In genomic region chr16:10015397-10015796, GRCh38 we compare ENCODE assay signal across 27 cellular contexts.
"Had no signal": no experiment of that assay in that cellular context is flagged by ENCODE, and none has a peak within 500 bp of the region (broad histone marks: within the 10 kb centered on the region; RNA-seq: fewer than 3 reads in every experiment).

No MANE protein-coding gene starts in this region.

- FAIRE-seq: urothelium cell line had no signal

- ATAC-seq: stimulated activated effector memory CD8-positive, alpha-beta T cell treated with anti-CD3 and anti-CD28 coated beads, Interleukin-12 subunit alpha, Interleukin-12 subunit beta, amount 100 ng/mL, for 72 hours; stimulated activated memory B cell treated with anti-CD40 and anti-IgM and Interleukin-4, amounts not matched to agents 10 μg/mL and 1 μg/mL and 100 μg/mL, for 72 hours; stimulated activated naive B cell treated with anti-CD40 and anti-IgM and Interleukin-4, amounts not matched to agents 10 μg/mL and 1 μg/mL and 100 μg/mL, for 72 hours; stimulated activated naive CD8-positive, alpha-beta T cell treated with anti-CD3 and anti-CD28 coated beads, Interleukin-15, amount 100 ng/mL, for 72 hours; stimulated activated naive CD8-positive, alpha-beta T cell treated with anti-CD3 and anti-CD28 coated beads, Interleukin-15, Interleukin-2, amounts not matched to agents 100 U/mL and 50 U/mL, for 24 hours; upper lobe of right lung had no signal

- DNase-seq: stimulated activated CD4-positive, alpha-beta T cell treated with anti-CD3 and anti-CD28 coated beads, Interleukin-2, amount 100 ng/mL, for 48 hours; stimulated activated CD4-positive, alpha-beta T cell treated with anti-CD3 and anti-CD28 coated beads, Interleukin-4, amount 100 ng/mL, for 1 hour; stimulated activated CD4-positive, alpha-beta T cell treated with anti-CD3 and anti-CD28 coated beads, Interleukin-4, amount 100 ng/mL, for 24 hours; stimulated activated CD4-positive, alpha-beta T cell treated with anti-CD3 and anti-CD28 coated beads, Interleukin-4, amount 100 ng/mL, for 4 hours; stimulated activated CD8-positive, alpha-beta memory T cell treated with anti-CD3 and anti-CD28 coated beads, Interleukin-4, amount 100 ng/mL, for 48 hours; stimulated activated naive B cell treated with anti-CD40 and anti-IgM and Interleukin-4, amounts not matched to agents 10 μg/mL and 1 μg/mL and 100 μg/mL, for 72 hours; stimulated activated naive CD4-positive, alpha-beta T cell; stimulated activated naive CD4-positive, alpha-beta T cell treated with Interleukin-2 at 50 U/mL for 16 hours; stimulated activated naive CD8-positive, alpha-beta T cell treated with anti-CD3 and anti-CD28 coated beads, Interleukin-15, amount 100 ng/mL, for 72 hours; stimulated activated naive CD8-positive, alpha-beta T cell treated with anti-CD3 and anti-CD28 coated beads, Interleukin-15, Interleukin-2, amounts not matched to agents 100 U/mL and 50 U/mL, for 24 hours; stomach; substantia nigra; testis; thyroid gland; tibial artery; transverse colon; trophoblast cell; upper lobe of left lung; upper lobe of right lung; uterus had no signal

- H3K36me3 ChIP-seq: stomach, suprapubic skin, thoracic aorta, thyroid gland, tibial artery, tibial nerve, transverse colon, upper lobe of left lung, upper lobe of right lung, uterus, vagina had no signal

- H3K27ac ChIP-seq: stomach, suprapubic skin, testis, thoracic aorta, thyroid gland, tibial artery, tibial nerve, transverse colon, upper lobe of left lung, upper lobe of right lung, uterus, vagina had no signal

- H3K4me3 ChIP-seq: stomach, suprapubic skin, testis, thoracic aorta, thyroid gland, tibial artery, tibial nerve, transverse colon, upper lobe of left lung, upper lobe of right lung, uterus, vagina had no signal

- H3K4me1 ChIP-seq: stomach, suprapubic skin, thyroid gland, tibial artery, tibial nerve, transverse colon, upper lobe of left lung, upper lobe of right lung, uterus, vagina had no signal

- H3K27me3 ChIP-seq: testis, thyroid gland, tibial artery, tibial nerve, upper lobe of left lung, uterus, vagina had no signal

- H3K9me3 ChIP-seq: stomach, suprapubic skin, testis, thoracic aorta, thyroid gland, tibial artery, tibial nerve, transverse colon, upper lobe of left lung, upper lobe of right lung, uterus, vagina had no signal
